24 cellular contexts compared by ENCODE assay signal in the genomic region with DNA sequence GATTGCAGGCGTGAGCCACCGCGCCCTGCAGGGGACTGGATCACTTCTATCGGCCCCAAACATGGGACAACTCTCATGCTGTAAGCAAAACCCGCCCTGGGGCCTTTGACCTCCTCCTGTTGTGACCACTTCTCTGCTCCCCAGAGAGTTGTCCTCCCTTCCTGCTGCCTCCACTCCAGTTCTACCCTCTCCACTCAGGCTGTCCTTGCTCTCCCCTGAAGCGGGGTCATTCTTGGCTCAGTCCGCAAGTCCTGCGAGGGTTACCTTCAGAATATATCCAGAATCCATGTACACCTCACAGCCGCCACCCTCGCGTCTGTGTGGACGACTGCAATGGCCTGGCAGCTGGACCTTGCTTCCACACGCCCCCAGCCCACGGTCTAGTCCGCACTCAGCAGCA.
"Had no signal": no experiment of that assay in that cellular context is flagged by ENCODE, and none has a peak within 500 bp of the region (broad histone marks: within the 10 kb centered on the region; RNA-seq: fewer than 3 reads in every experiment).

No MANE protein-coding gene starts in this region.

- H3K9me3 ChIP-seq: esophagus squamous epithelium, heart right ventricle, mucosa of descending colon, ovary, sigmoid colon, testis, tibial artery had no signal

- H3K36me3 ChIP-seq: esophagus squamous epithelium, heart right ventricle, ovary, sigmoid colon, tibial artery had no signal

- DNase-seq: cortex of kidney; effector memory CD8-positive, alpha-beta T cell; erythroblast; esophagus squamous epithelium; foreskin melanocyte; glutamatergic neuron; heart right ventricle; hippocampal formation; kidney glomerular epithelial cell; naive B cell; nephron progenitor cell; occipital lobe; ovary; sigmoid colon; stimulated activated CD4-positive, alpha-beta T cell treated with anti-CD3 and anti-CD28 coated beads, Interleukin-4, amount 100 ng/mL, for 4 hours; stimulated activated naive CD8-positive, alpha-beta T cell treated with anti-CD3 and anti-CD28 coated beads, Interleukin-15, Interleukin-2, amounts not matched to agents 100 U/mL and 50 U/mL, for 24 hours; substantia nigra; testis; tibial artery had no signal

- ATAC-seq: effector memory CD8-positive, alpha-beta T cell; heart right ventricle; mucosa of descending colon; stimulated activated memory B cell treated with anti-CD40 and anti-IgM and Interleukin-4, amounts not matched to agents 10 μg/mL and 1 μg/mL and 100 μg/mL, for 72 hours; stimulated activated naive CD8-positive, alpha-beta T cell treated with anti-CD3 and anti-CD28 coated beads, Interleukin-15, Interleukin-2, amounts not matched to agents 100 U/mL and 50 U/mL, for 24 hours had no signal

- H3K27ac ChIP-seq: esophagus squamous epithelium, heart right ventricle, ovary, sigmoid colon, testis, tibial artery had no signal

- H3K27me3 ChIP-seq: esophagus squamous epithelium, ovary, sigmoid colon, testis had no signal

- FAIRE-seq: endometrium, islet of Langerhans had no signal

- H3K4me1 ChIP-seq: esophagus squamous epithelium, heart right ventricle, sigmoid colon, testis, tibial artery had no signal

- H3K4me3 ChIP-seq: esophagus squamous epithelium, heart right ventricle, lung, mucosa of descending colon, ovary, sigmoid colon, testis, tibial artery had no signal
